In genomic region chr2:16196687-16197503, GRCh38 we compare ENCODE assay signal across 1 cellular context.
TF ChIP-seq lines count a peak whose summit lies in the region.

No MANE protein-coding gene starts in this region.

TF ChIP-seq in HepG2, 621 proteins besides CTCF, POLR2A, EP300 and RAD21 (continued from another document and continues in another):
- no peak for TF ChIP-seq PRDM10 (CRISPR knock-in tag; IDR thresholded peaks at IDR 0.05; ENCODE audit: low read depth)
- TF ChIP-seq ONECUT2 (CRISPR knock-in tag; IDR thresholded peaks at IDR 0.05) = no peak
- no peak for TF ChIP-seq KMT2B (CRISPR knock-in tag; IDR thresholded peaks at IDR 0.05)
- TF ChIP-seq GPN1 (CRISPR knock-in tag; IDR thresholded peaks at IDR 0.05; ENCODE audit: borderline replicate concordance) = no peak
- no peak for TF ChIP-seq ZNF891 (CRISPR knock-in tag; IDR thresholded peaks at IDR 0.05)
- peak; percentile 41 for TF ChIP-seq ASH2L (IDR thresholded peaks at IDR 0.05; ENCODE audit: insufficient read length, low read depth, low read length)
- TF ChIP-seq PBX3 (CRISPR knock-in tag; IDR thresholded peaks at IDR 0.05; ENCODE audit: borderline replicate concordance) = no peak
- TF ChIP-seq AHR (CRISPR knock-in tag; IDR thresholded peaks at IDR 0.05) = no peak; the same call in 1 of the 2 replicates
- TF ChIP-seq HNF1A (IDR thresholded peaks at IDR 0.05; ENCODE audit: low read depth) = peak; percentile 46; the same call in 1 of the 2 replicates
- TF ChIP-seq HNF1A (CRISPR knock-in tag; IDR thresholded peaks at IDR 0.05; ENCODE audit: borderline replicate concordance) = peak; percentile 86
- TF ChIP-seq PREB (CRISPR knock-in tag; IDR thresholded peaks at IDR 0.05) = no peak
- no peak for TF ChIP-seq ZNF207 (IDR thresholded peaks at IDR 0.05; ENCODE audit: borderline replicate concordance)
- peak; percentile 47; the same call in 1 of the 2 replicates for TF ChIP-seq ZNF652 (CRISPR knock-in tag; IDR thresholded peaks at IDR 0.05; ENCODE audit: borderline replicate concordance, low read depth)
- no peak for TF ChIP-seq IKZF4 (CRISPR knock-in tag; IDR thresholded peaks at IDR 0.05; ENCODE audit: borderline replicate concordance, low read depth, not compliant biosample characterization)
- TF ChIP-seq ZNF543 (CRISPR knock-in tag; IDR thresholded peaks at IDR 0.05) = 0 out of 2 replicates have a peak, but pooled peaks have one; percentile 26
- TF ChIP-seq PRDM4 (CRISPR knock-in tag; IDR thresholded peaks at IDR 0.05; ENCODE audit: borderline replicate concordance) = no peak
- TF ChIP-seq THAP9 (CRISPR knock-in tag; IDR thresholded peaks at IDR 0.05; ENCODE audit: borderline replicate concordance) = peak; percentile 22; the same call in 1 of the 2 replicates
- TF ChIP-seq NCOA2 (CRISPR knock-in tag; IDR thresholded peaks at IDR 0.05) = peak; percentile 94
- TF ChIP-seq SCMH1 (CRISPR knock-in tag; IDR thresholded peaks at IDR 0.05; ENCODE audit: borderline replicate concordance) = no peak
- TF ChIP-seq HDAC6 (IDR thresholded peaks at IDR 0.05; ENCODE audit: low read depth, low read length) = no peak
- TF ChIP-seq ZKSCAN1 (IDR thresholded peaks at IDR 0.05; ENCODE audit: low read length) = no peak
- TF ChIP-seq RCOR2 (CRISPR knock-in tag; IDR thresholded peaks at IDR 0.05) = peak; percentile 77
- TF ChIP-seq XRCC5 (optimal IDR thresholded peaks at IDR 0.05; ENCODE audit: low read length) = peak; percentile 32
- TF ChIP-seq YEATS4 (CRISPR knock-in tag; IDR thresholded peaks at IDR 0.05; ENCODE audit: borderline replicate concordance) = peak; percentile 55; the same call in 1 of the 2 replicates
- 0 out of 2 replicates have a peak, but pooled peaks have one; percentile 71 for TF ChIP-seq ZNF557 (CRISPR knock-in tag; IDR thresholded peaks at IDR 0.05)
- TF ChIP-seq TIGD3 (CRISPR knock-in tag; IDR thresholded peaks at IDR 0.05; ENCODE audit: borderline replicate concordance) = 0 out of 2 replicates have a peak, but pooled peaks have one; percentile 14
- no peak for TF ChIP-seq ZNF7 (CRISPR knock-in tag; IDR thresholded peaks at IDR 0.05)
- TF ChIP-seq TBX3 (IDR thresholded peaks at IDR 0.05; ENCODE audit: borderline replicate concordance) = no peak
- TF ChIP-seq NFATC3 (CRISPR knock-in tag; IDR thresholded peaks at IDR 0.05) = no peak
- peak; percentile 35; the same call in 1 of the 2 replicates for TF ChIP-seq STAG1 (CRISPR knock-in tag; IDR thresholded peaks at IDR 0.05)
- no peak for TF ChIP-seq E2F5 (CRISPR knock-in tag; conservative IDR thresholded peaks at IDR 0.05)
- TF ChIP-seq ZNF275 (CRISPR knock-in tag; IDR thresholded peaks at IDR 0.05; ENCODE audit: borderline replicate concordance) = 0 out of 2 replicates have a peak, but pooled peaks have one; percentile 37
- TF ChIP-seq ISX (CRISPR knock-in tag; conservative IDR thresholded peaks at IDR 0.05) = no peak
- peak; percentile 98 for TF ChIP-seq ELF3 (CRISPR knock-in tag; IDR thresholded peaks at IDR 0.05)
- TF ChIP-seq ZNF512 (CRISPR knock-in tag; IDR thresholded peaks at IDR 0.05) = no peak
- no peak for TF ChIP-seq ZNF766 (CRISPR knock-in tag; IDR thresholded peaks at IDR 0.05; ENCODE audit: borderline replicate concordance)
- TF ChIP-seq ZNF234 (CRISPR knock-in tag; conservative IDR thresholded peaks at IDR 0.05) = no peak
- no peak for TF ChIP-seq CENPX (CRISPR knock-in tag; IDR thresholded peaks at IDR 0.05)
- TF ChIP-seq JARID2 (CRISPR knock-in tag; IDR thresholded peaks at IDR 0.05; ENCODE audit: insufficient replicate concordance) = peak; percentile 41
